ENCODE assay signal across 13 cellular contexts in the genomic region with DNA sequence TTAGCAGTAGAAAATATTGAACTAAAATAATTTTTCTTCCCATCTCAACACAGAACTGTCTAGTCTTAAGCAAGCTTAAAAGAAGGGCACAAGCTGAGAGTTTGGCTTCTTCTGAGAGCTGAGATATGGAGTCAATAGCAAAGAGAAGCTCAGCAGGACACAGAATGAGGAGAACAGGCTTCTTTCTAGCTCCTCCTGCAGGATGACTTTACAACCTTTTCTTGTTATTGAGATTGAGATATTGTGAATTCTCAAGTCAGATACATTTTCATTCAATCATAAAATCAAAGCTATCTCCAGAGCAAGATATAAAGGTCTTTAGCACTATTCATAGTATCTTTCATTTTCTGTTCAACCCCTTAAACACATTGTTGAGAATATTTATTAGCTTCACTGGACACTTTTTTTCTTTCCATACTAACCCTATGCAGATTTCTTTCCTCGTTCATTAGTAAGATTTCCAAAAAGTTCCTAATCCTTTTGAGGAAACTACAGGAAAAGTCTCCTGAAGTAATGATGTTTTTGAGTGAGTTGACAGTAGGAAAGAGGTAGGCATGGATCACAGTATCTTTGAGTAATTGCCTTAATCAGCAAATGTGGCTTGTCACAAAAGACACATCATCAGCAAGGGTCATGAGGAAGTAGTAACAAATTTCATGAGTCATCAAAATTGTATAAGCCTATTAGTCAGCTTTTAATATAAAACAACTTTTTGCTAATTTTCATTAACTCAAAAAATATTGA. TPM values are rescaled to one million over a fixed set of nuclear protein-coding genes. Genes with fewer than 3 reads are reported as not detected.
DNase-seq lines count a peak whose midpoint lies in the region; ATAC-seq, FAIRE-seq and TF ChIP-seq lines count a peak whose summit lies in the region.
"Had no signal": no experiment of that assay in that cellular context is flagged by ENCODE, and none has a peak within 500 bp of the region (broad histone marks: within the 10 kb centered on the region; RNA-seq: fewer than 3 reads in every experiment).

No MANE protein-coding gene starts in this region.

- no peak overlapping the region for H2AK5ac ChIP-seq in trophoblast cell (ENCODE audit: low read length)

- H3K27me3 Mint-ChIP-seq in chondrocyte (ENCODE audit: low read depth) = peaks cover 9% of the 10 kb centered on the region

- H2BK5ac ChIP-seq in trophoblast cell (ENCODE audit: low read depth, low read length, poor library complexity) = no peak overlapping the region

- DNase-seq in H54 (ENCODE audit: insufficient read length, low spot score) = no peak
- DNase-seq in NOMO-1 (lab: John Stamatoyannopoulos, UW; ENCODE audit: unreplicated experiment in 2 of 2) = peak; percentile 67 to 91
- no peak for DNase-seq in chondrocyte (ENCODE audit: low spot score)
- peak; percentile 20 for DNase-seq in retinal pigment epithelial cell (ENCODE audit: low read depth)
- DNase-seq in NCI-H146 (lab: John Stamatoyannopoulos, UW) = no peak
- no peak for DNase-seq in trophoblast cell
- DNase-seq: NCI-H2029; stimulated activated CD4-positive, alpha-beta T cell treated with anti-CD3 and anti-CD28 coated beads, Interleukin-2, amount 100 ng/mL, for 24 hours had no signal

- no peak overlapping the region for H4K12ac ChIP-seq in trophoblast cell (ENCODE audit: low read depth, low read length)

- no peak overlapping the region for H2AFZ ChIP-seq in trophoblast cell (ENCODE audit: insufficient read depth, low read length, poor library complexity)

- H3K4me3 ChIP-seq in retinal pigment epithelial cell (ENCODE audit: low read length) (no peak overlapping the region), trophoblast cell (ENCODE audit: low read depth, low read length) (no peak overlapping the region)

- no peak overlapping the region for H4K8ac ChIP-seq in trophoblast cell (ENCODE audit: low read depth, low read length)

- H3K9me3 ChIP-seq in trophoblast cell (ENCODE audit: insufficient read depth, low read depth, low read length) = no peaks in the 10 kb centered on the region

- H3K14ac ChIP-seq in trophoblast cell (ENCODE audit: low read length) = no peak overlapping the region

- no peaks in the 10 kb centered on the region for H3K36me3 Mint-ChIP-seq in chondrocyte (ENCODE audit: low read depth)

- no peak overlapping the region for H2BK120ac ChIP-seq in trophoblast cell (ENCODE audit: insufficient read depth, low read length, poor library complexity)

- peak overlapping the region; percentile 46 for H3K27ac Mint-ChIP-seq in chondrocyte (ENCODE audit: unreplicated experiment)
- H3K27ac Mint-ChIP-seq: nephron; T-helper 1 cell treated with Interleukin-12 subunit alpha and Interleukin-12 subunit beta and Interleukin-4 antibody, amounts not matched to agents 30 μg/mL and 1 μg/mL, for 36 hours had no signal

- H3K23ac ChIP-seq in trophoblast cell (ENCODE audit: low read length) = no peak overlapping the region

- no peaks in the 10 kb centered on the region for H3K79me2 ChIP-seq in trophoblast cell (ENCODE audit: control insufficient read depth, insufficient read depth, low read length, poor library complexity)

- no peak overlapping the region for H3K18ac ChIP-seq in trophoblast cell (ENCODE audit: low read length)

- H3K27me3 ChIP-seq in trophoblast cell (ENCODE audit: insufficient read depth, low read length) = no peaks in the 10 kb centered on the region

- H3K79me1 ChIP-seq in trophoblast cell (ENCODE audit: low read length) = no peaks in the 10 kb centered on the region

- no peak overlapping the region for H3K27ac ChIP-seq in trophoblast cell (ENCODE audit: low read depth, low read length)

- no peak overlapping the region for H3K9ac ChIP-seq in trophoblast cell (ENCODE audit: low read length)

- TF ChIP-seq POLR2A in H54 (IDR thresholded peaks at IDR 0.05; ENCODE audit: low read depth, low read length) = no peak

- peak; percentile 75 for FAIRE-seq in H54 (lab: Jason Lieb, UNC)
- FAIRE-seq: colon had no signal

- ATAC-seq in GM19351 (IDR thresholded peaks at IDR 0.05; ENCODE audit: unreplicated experiment) = no peak

- peaks cover 17% of the 10 kb centered on the region for H3K4me1 Mint-ChIP-seq in chondrocyte (ENCODE audit: low read depth)
- H3K4me1 Mint-ChIP-seq: nephron had no signal

- no peak overlapping the region for H3K4ac ChIP-seq in trophoblast cell (ENCODE audit: low read depth, low read length)

- no peak overlapping the region for H4K91ac ChIP-seq in trophoblast cell (ENCODE audit: low read depth, low read length)

- no peaks in the 10 kb centered on the region for H3K9me3 Mint-ChIP-seq in chondrocyte (ENCODE audit: low read depth)
- H3K9me3 Mint-ChIP-seq: nephron; T-helper 1 cell treated with Interleukin-12 subunit alpha and Interleukin-12 subunit beta and Interleukin-4 antibody, amounts not matched to agents 30 μg/mL and 1 μg/mL, for 36 hours had no signal

- no CpG with 5 or more reads among the region's 1 CpG for WGBS in trophoblast cell (ENCODE audit: extremely low coverage, insufficient coverage, insufficient read length)

- TF ChIP-seq CTCF in chondrocyte (IDR thresholded peaks at IDR 0.05) (no peak), retinal pigment epithelial cell (conservative IDR thresholded peaks at IDR 0.05; ENCODE audit: low read depth, low read length) (peak; percentile 23)

- no peak overlapping the region for H3K4me3 Mint-ChIP-seq in chondrocyte (ENCODE audit: unreplicated experiment)
- H3K4me3 Mint-ChIP-seq: nephron; T-helper 1 cell treated with Interleukin-12 subunit alpha and Interleukin-12 subunit beta and Interleukin-4 antibody, amounts not matched to agents 30 μg/mL and 1 μg/mL, for 36 hours had no signal

- H3K4me1 ChIP-seq in trophoblast cell (ENCODE audit: control insufficient read depth in 1 of 2, insufficient read depth in 2 of 2, low read length in 2 of 2) = no peaks in the 10 kb centered on the region

- H3K36me3 ChIP-seq in trophoblast cell (ENCODE audit: control insufficient read depth in 1 of 2, insufficient read depth in 2 of 2, low read length in 2 of 2) = no peaks in the 10 kb centered on the region

- H3K4me2 ChIP-seq in trophoblast cell (ENCODE audit: low read length) = no peak overlapping the region

- H2BK12ac ChIP-seq in trophoblast cell (ENCODE audit: low read length) = no peak overlapping the region

RNA-seq across cellular contexts. Expression of gene CXCL3, which starts 17.8 kb away (rescaled TPM):
- 0.20 TPM in 1 of 3 replicates, not detected in the others for total RNA-seq in chondrocyte
- 0.21 and 0.30 TPM in 2 replicates for polyA plus RNA-seq in trophoblast cell (2013)
- total RNA-seq: temporal lobe had no signal

RNA-seq across cellular contexts. Expression of gene CXCL2, which starts 42.7 kb away (rescaled TPM):
- 0.89 to 8.7 TPM (median 7.9 TPM) in 3 replicates for total RNA-seq in chondrocyte
- 0.42 and 0.69 TPM in 2 replicates for polyA plus RNA-seq in trophoblast cell (2013)

RNA-seq across cellular contexts. Expression of gene CXCL5, which starts 57.8 kb away (rescaled TPM):
- 0.22 TPM in 1 of 3 replicates, not detected in the others for total RNA-seq in chondrocyte
- polyA plus RNA-seq in trophoblast cell (2013) = 0.03 and 0.04 TPM in 2 replicates

Comparison
In these comparisons a context has a peak if more than half of its experiments do, and no peak if none do; other contexts are left out.
1. DNase-seq: peak in NOMO-1 (2 of 2) and retinal pigment epithelial cell (single experiment); none in H54 (single experiment), chondrocyte (single experiment), NCI-H146 (single experiment) and trophoblast cell (0 of 2).